ENCODE assay signal across 11 cellular contexts in genomic region chrX:3346436-3347329, GRCh38. TPM values are rescaled to one million over a fixed set of nuclear protein-coding genes. Genes with fewer than 3 reads are reported as not detected.
DNase-seq lines count a peak whose midpoint lies in the region; ATAC-seq, FAIRE-seq and TF ChIP-seq lines count a peak whose summit lies in the region.
"Had no signal": no experiment of that assay in that cellular context is flagged by ENCODE, and none has a peak within 500 bp of the region (broad histone marks: within the 10 kb centered on the region; RNA-seq: fewer than 3 reads in every experiment).

Gene MXRA5, minus strand, starts transcription at chrX:3346652. Its CDS starts 2,819 bp downstream, at chrX:3343833.

- in situ Hi-C loops in astrocyte of the spinal cord (cut with HindIII; ENCODE audit: low sequenced_read_pairs) (no loop called here), ACHN (cut with HindIII; ENCODE audit: low pct_ligation_motif_present, low pct_unique_long_range_greater_than_20kb, low sequenced_read_pairs) (no loop called here)

- ATAC-seq in naive thymus-derived CD8-positive, alpha-beta T cell = no peak
- ATAC-seq: HCT116 had no signal

- H3K9me3 Mint-ChIP-seq in naive thymus-derived CD8-positive, alpha-beta T cell = peaks cover 0 to 24% (median 9%) of the 10 kb centered on the region in 9 donors
- H3K9me3 Mint-ChIP-seq: dendritic cell treated with granulocyte-macrophage colony-stimulating factor and Interleukin-4, amounts not matched to agents 40 ng/mL and 50 ng/mL, for 4 days had no signal

- DNase-seq in ELF-1 (ENCODE audit: low read depth, low spot score) = peak; percentile 84
- peak; percentile 61 for DNase-seq in astrocyte of the spinal cord (ENCODE audit: low read depth, low spot score)
- peak; percentile 68 for DNase-seq in sigmoid colon
- no peak for DNase-seq in GDM1 (lab: John Stamatoyannopoulos, UW)
- DNase-seq in naive thymus-derived CD8-positive, alpha-beta T cell = no peak
- no peak for DNase-seq in RCC 7860 (ENCODE audit: low spot score)
- DNase-seq in ACHN = no peak

- no peaks in the 10 kb centered on the region for H3K4me1 Mint-ChIP-seq in naive thymus-derived CD8-positive, alpha-beta T cell

- POLR2A ChIA-PET in naive thymus-derived CD8-positive, alpha-beta T cell (lab: Charles Lee) = no interaction called here

- H3K27ac Mint-ChIP-seq in naive thymus-derived CD8-positive, alpha-beta T cell = no peak within 1 kb of the TSS
- H3K27ac Mint-ChIP-seq: dendritic cell treated with granulocyte-macrophage colony-stimulating factor and Interleukin-4, amounts not matched to agents 40 ng/mL and 50 ng/mL, for 4 days had no signal

- H3K36me3 Mint-ChIP-seq in naive thymus-derived CD8-positive, alpha-beta T cell = peaks cover 0 to 27% (median 0%) of the 10 kb centered on the region in 3 donors

- H3K27ac ChIP-seq in sigmoid colon = peak within 1 kb of the TSS; percentile 39 to 66 (median 62)

- intact Hi-C loops in sigmoid colon (cut with DNase I) = no loop called here

- peaks cover 10 to 33% (median 18%) of the 10 kb centered on the region in 5 donors for H3K27me3 Mint-ChIP-seq in naive thymus-derived CD8-positive, alpha-beta T cell

- no peak for TF ChIP-seq POLR2A in sigmoid colon (IDR thresholded peaks at IDR 0.05)

- peak within 1 kb of the TSS; percentile 59 for H3K4me3 ChIP-seq in astrocyte of the spinal cord (ENCODE audit: low read depth, low read length)
- peak within 1 kb of the TSS; percentile 24 for H3K4me3 ChIP-seq in iPS-11a (ENCODE audit: low read depth, low read length)
- H3K4me3 ChIP-seq in sigmoid colon = peak within 1 kb of the TSS; percentile 18 to 46 (median 39)

- peaks cover 0 to 4% (median 0%) of the 10 kb centered on the region in 4 donors for H3K4me1 ChIP-seq in sigmoid colon

- no peaks in the 10 kb centered on the region for H3K36me3 ChIP-seq in sigmoid colon

- no peak for FAIRE-seq in RCC 7860 (lab: Jason Lieb, UNC)
- FAIRE-seq: G401.6 had no signal

- no peak for TF ChIP-seq EP300 in sigmoid colon (IDR thresholded peaks at IDR 0.05)

- no peak for TF ChIP-seq CTCF in astrocyte of the spinal cord (IDR thresholded peaks at IDR 0.05; ENCODE audit: low read depth, low read length)
- no peak for TF ChIP-seq CTCF in sigmoid colon (IDR thresholded peaks at IDR 0.05)

- no peak within 1 kb of the TSS for H3K4me3 Mint-ChIP-seq in naive thymus-derived CD8-positive, alpha-beta T cell
- H3K4me3 Mint-ChIP-seq: dendritic cell treated with granulocyte-macrophage colony-stimulating factor and Interleukin-4, amounts not matched to agents 40 ng/mL and 50 ng/mL, for 4 days had no signal

- peaks cover 0 to 6% (median 0%) of the 10 kb centered on the region in 3 donors for H3K27me3 ChIP-seq in sigmoid colon

- no peaks in the 10 kb centered on the region for H3K9me3 ChIP-seq in sigmoid colon

- WGBS in sigmoid colon, 2 donors = 5 to 10% methylated on average over 77 of the region's 77 CpGs

RNA-seq across cellular contexts. Expression of gene MXRA5, which starts in this region (rescaled TPM):
- total RNA-seq in sigmoid colon = 1 to 10 TPM; 5.4 to 8.0 (median 5.9) TPM
- 1 to 10 TPM in 1 of 3 donors, under 1 TPM in 1, not detected in 1; 0.23 to 3.2 TPM for polyA plus RNA-seq in sigmoid colon
- not detected for total RNA-seq in naive thymus-derived CD8-positive, alpha-beta T cell
- not detected for polyA plus RNA-seq in naive thymus-derived CD8-positive, alpha-beta T cell

Comparison
In these comparisons a context has a peak if more than half of its experiments do, and no peak if none do; other contexts are left out.
1. RNA of gene MXRA5 (total RNA-seq): 5.4 to 8.0 TPM in sigmoid colon; not detected in naive thymus-derived CD8-positive, alpha-beta T cell; every median in the first group is over 4 times any median in the second.
2. DNase-seq: peak in ELF-1 (single experiment), astrocyte of the spinal cord (single experiment) and sigmoid colon (single experiment); none in GDM1 (single experiment), naive thymus-derived CD8-positive, alpha-beta T cell (0 of 10), RCC 7860 (single experiment) and ACHN (single experiment).
3. Peak in every context shown above with its lines, with median percentiles within 50 percentile points of each other: H3K4me3 ChIP-seq.